ENCODE assay signal across 21 cellular contexts in genomic region chr9:105262497-105262896, GRCh38. TPM values are rescaled to one million over a fixed set of nuclear protein-coding genes. Genes with fewer than 3 reads are reported as not detected.
DNase-seq lines count a peak whose midpoint lies in the region; ATAC-seq, FAIRE-seq and TF ChIP-seq lines count a peak whose summit lies in the region.
"Had no signal": no experiment of that assay in that cellular context is flagged by ENCODE, and none has a peak within 500 bp of the region (broad histone marks: within the 10 kb centered on the region; RNA-seq: fewer than 3 reads in every experiment).

No MANE protein-coding gene starts in this region.

- TF ChIP-seq POLR2A in body of pancreas (IDR thresholded peaks at IDR 0.05) = no peak

- peaks cover 39% of the 10 kb centered on the region for H3K4me1 Mint-ChIP-seq in nephron progenitor cell

- H3K4me3 ChIP-seq in fibroblast of mammary gland (ENCODE audit: control insufficient read depth, low read depth, low read length) (no peak overlapping the region), body of pancreas (no peak overlapping the region)
- H3K4me3 ChIP-seq: BLaER1 treated with 17β-estradiol and CSF1 and Interleukin-3, amounts not matched to agents 10 nM and 100 nM; GM12878; GM23248; Peyer's patch had no signal

- peaks cover 40% of the 10 kb centered on the region for H3K36me3 Mint-ChIP-seq in nephron progenitor cell (ENCODE audit: low read depth)
- H3K36me3 Mint-ChIP-seq: CD8-positive, alpha-beta T cell had no signal

- no peaks in the 10 kb centered on the region for H3K27me3 ChIP-seq in body of pancreas
- H3K27me3 ChIP-seq: BLaER1 treated with 17β-estradiol and CSF1 and Interleukin-3, amounts not matched to agents 10 nM and 100 nM; Peyer's patch had no signal

- TF ChIP-seq CTCF in D721Med (IDR thresholded peaks at IDR 0.05; ENCODE audit: insufficient read depth, missing control alignments) = no peak
- TF ChIP-seq CTCF in fibroblast of mammary gland (conservative IDR thresholded peaks at IDR 0.05; ENCODE audit: control insufficient read depth, insufficient read depth, low read depth, low read length) = no peak
- no peak for TF ChIP-seq CTCF in nephron progenitor cell (IDR thresholded peaks at IDR 0.05)
- TF ChIP-seq CTCF in body of pancreas (IDR thresholded peaks at IDR 0.05) = no peak

- DNase-seq in D721Med (ENCODE audit: insufficient read length, low spot score) (no peak), M059J (ENCODE audit: low read depth) (peak; percentile 36), fibroblast of mammary gland (ENCODE audit: low read depth) (peak; percentile 29), nephron progenitor cell (no peak), body of pancreas (no peak)
- no peak for DNase-seq in stimulated activated naive CD4-positive, alpha-beta T cell (lab: John Stamatoyannopoulos, UW)
- DNase-seq: Calu3; CD8-positive, alpha-beta T cell; DMS53; EL; GM23248; Karpas-422; NCI-H1105; NCI-H1694; NCI-H2081 treated with DMSO at 0.1 percent for 48 hours; Peyer's patch had no signal

- peaks cover 34% of the 10 kb centered on the region for H3K4me1 ChIP-seq in body of pancreas

- no peaks in the 10 kb centered on the region for H3K36me3 ChIP-seq in body of pancreas (replicated peaks in 1 of 2; ENCODE audit: insufficient read depth in 1 of 2, low read depth in 2 of 2)
- H3K36me3 ChIP-seq: Peyer's patch had no signal

- peaks cover 12% of the 10 kb centered on the region for H3K9me3 Mint-ChIP-seq in nephron progenitor cell
- H3K9me3 Mint-ChIP-seq: CD8-positive, alpha-beta T cell had no signal

- no peaks in the 10 kb centered on the region for H3K9me3 ChIP-seq in body of pancreas
- H3K9me3 ChIP-seq: Peyer's patch had no signal

- peak; percentile 48 for FAIRE-seq in D721Med (lab: Jason Lieb, UNC)
- FAIRE-seq: GM12878 had no signal

- intact Hi-C loops in body of pancreas (cut with DNase I) = no loop called here

- peaks cover 5% of the 10 kb centered on the region for H3K27me3 Mint-ChIP-seq in nephron progenitor cell (ENCODE audit: low read depth, poor library complexity)

- no peak overlapping the region for H3K4me3 Mint-ChIP-seq in nephron progenitor cell
- H3K4me3 Mint-ChIP-seq: CD8-positive, alpha-beta T cell had no signal

- H3K27ac ChIP-seq in body of pancreas = no peak overlapping the region
- H3K27ac ChIP-seq: BLaER1 treated with 17β-estradiol and CSF1 and Interleukin-3, amounts not matched to agents 10 nM and 100 nM; GM23248; Peyer's patch had no signal

- ATAC-seq in HG02610 (IDR thresholded peaks at IDR 0.05; ENCODE audit: unreplicated experiment) = no peak
- ATAC-seq in body of pancreas = no peak
- ATAC-seq: CD8-positive, alpha-beta T cell; GM12878; HCT116; Right ventricle myocardium inferior had no signal

- WGBS in body of pancreas, 2 donors = 87 to 88% methylated on average over 2 of the region's 2 CpGs

- peak overlapping the region; percentile 27 for H3K27ac Mint-ChIP-seq in nephron progenitor cell
- H3K27ac Mint-ChIP-seq: CD8-positive, alpha-beta T cell had no signal

RNA-seq across cellular contexts. Expression of gene SLC44A1, which starts 18.0 kb away (rescaled TPM):
- total RNA-seq in M059J (2014; rRNA removed; shearing (Covaris generic)) = 46.1 and 55.4 TPM in 2 replicates
- total RNA-seq in body of pancreas = 10 to 100 TPM; 15.5 to 39.4 TPM

Comparison
In these comparisons a context has a peak if more than half of its experiments do, and no peak if none do; other contexts are left out.
1. DNase-seq: peak in M059J (single experiment) and fibroblast of mammary gland (single experiment); none in D721Med (single experiment), nephron progenitor cell (single experiment), stimulated activated naive CD4-positive, alpha-beta T cell (0 of 6) and body of pancreas (0 of 4).